In the genomic region with DNA sequence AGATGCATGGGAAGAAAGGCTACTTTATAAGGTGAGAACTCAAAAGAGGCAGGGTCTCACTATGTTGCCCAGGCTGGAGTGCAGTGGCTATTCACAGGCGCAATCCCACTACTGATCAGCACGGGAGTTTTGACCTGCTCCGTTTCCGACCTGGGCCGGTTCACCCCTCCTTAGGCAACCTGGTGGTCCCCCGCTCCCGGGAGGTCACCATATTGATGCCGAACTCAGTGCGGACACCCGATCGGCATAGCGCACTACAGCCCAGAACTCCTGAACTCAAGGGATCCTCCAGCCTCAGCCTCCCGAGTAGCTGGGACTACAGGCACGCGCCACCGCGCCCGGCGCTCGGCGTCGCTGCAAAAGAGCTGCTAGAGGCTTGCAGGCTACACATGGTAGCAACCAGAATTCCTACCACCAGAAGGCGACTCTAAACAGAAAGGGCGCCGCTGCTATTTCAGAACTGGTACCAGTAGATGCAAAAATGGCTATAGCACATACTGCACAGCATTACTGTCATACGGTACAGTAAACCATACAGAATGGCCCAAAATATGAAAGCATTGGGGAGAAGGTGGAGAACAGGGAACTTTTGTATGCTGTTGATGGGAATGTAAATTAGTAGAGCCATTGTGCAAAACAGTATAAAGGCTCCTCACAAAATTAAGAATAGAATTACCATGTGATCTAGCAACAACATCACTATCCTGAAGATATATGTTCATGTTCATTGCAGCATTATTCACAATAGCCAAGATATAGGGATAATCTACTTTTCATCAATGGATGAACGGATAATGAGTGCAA, we compare ENCODE assay signal across 8 cellular contexts.
DNase-seq lines count a peak whose midpoint lies in the region; ATAC-seq, FAIRE-seq and TF ChIP-seq lines count a peak whose summit lies in the region.

No MANE protein-coding gene starts in this region.

- H3K27me3 ChIP-seq in muscle layer of duodenum (ENCODE audit: low read depth, low read length): no peaks in the 10 kb centered on the region

- H3K9me3 ChIP-seq in muscle layer of duodenum (ENCODE audit: control insufficient read depth in 1 of 2, low read length in 2 of 2): no peaks in the 10 kb centered on the region

- peaks cover 12 to 16% of the 10 kb centered on the region in 2 donors for H3K36me3 ChIP-seq in muscle layer of duodenum (ENCODE audit: control insufficient read depth in 1 of 2, insufficient read depth in 2 of 2, low read length in 2 of 2)

- no peak for FAIRE-seq in RCC 7860 (lab: Jason Lieb, UNC)

- DNase-seq in ELR (ENCODE audit: low read depth): peak; percentile 89
- peak; percentile 32 for DNase-seq in NOMO-1 treated with dmso at 0.1 percent for 144 hours (lab: John Stamatoyannopoulos, UW; ENCODE audit: unreplicated experiment)
- peak; percentile 47 for DNase-seq in activated T-cell treated with anti-CD3 and anti-CD28 coated beads for 1 hour (ENCODE audit: low read depth)
- DNase-seq in epithelial cell of esophagus (ENCODE audit: low read depth): peak; percentile 88
- peak; percentile 35 to 49 for DNase-seq in stimulated activated CD8-positive, alpha-beta memory T cell treated with anti-CD3 and anti-CD28 coated beads, Interleukin-4, amount 100 ng/mL, for 4 hours (ENCODE audit: low read depth in 2 of 2, low spot score in 1 of 2)
- no peak for DNase-seq in RCC 7860 (ENCODE audit: low spot score)

- H3K4me1 ChIP-seq in muscle layer of duodenum (ENCODE audit: control insufficient read depth in 1 of 2, insufficient read depth in 2 of 2, low read length in 2 of 2): peaks cover 6 to 15% of the 10 kb centered on the region in 2 donors

- H3K4me3 ChIP-seq in epithelial cell of esophagus (ENCODE audit: low read length) (no peak overlapping the region), muscle layer of duodenum (ENCODE audit: low read depth in 1 of 2, low read length in 2 of 2) (peak overlapping the region; percentile 92 to 98)

- no peak overlapping the region for H3K27ac ChIP-seq in muscle layer of duodenum (ENCODE audit: low read length)

- ATAC-seq in HG03432 (IDR thresholded peaks at IDR 0.05; ENCODE audit: unreplicated experiment): peak; percentile 45

- TF ChIP-seq CTCF in epithelial cell of esophagus (IDR thresholded peaks at IDR 0.05; ENCODE audit: insufficient read depth, low read depth, low read length, missing control alignments): peak; percentile 80
